8 cellular contexts compared by ENCODE assay signal in genomic region chr17:7242717-7243576, GRCh38. TPM values are rescaled to one million over a fixed set of nuclear protein-coding genes. Genes with fewer than 3 reads are reported as not detected.
DNase-seq lines count a peak whose midpoint lies in the region; ATAC-seq and TF ChIP-seq lines count a peak whose summit lies in the region.

No MANE protein-coding gene starts in this region.

- H3K36me3 Mint-ChIP-seq in activated naive CD8-positive, alpha-beta T cell treated with anti-CD3 and anti-CD28 coated beads for 36 hours = peaks cover 26% of the 10 kb centered on the region

- H3K4me3 Mint-ChIP-seq in activated naive CD8-positive, alpha-beta T cell treated with anti-CD3 and anti-CD28 coated beads for 36 hours = peak overlapping the region; percentile 99

- TF ChIP-seq EP300 in ovary (IDR thresholded peaks at IDR 0.05) = peak; percentile 89

- H3K36me3 ChIP-seq in ovary (no peaks in the 10 kb centered on the region), thymus (ENCODE audit: control insufficient read depth, insufficient read depth) (peaks cover 31% of the 10 kb centered on the region)

- no peaks in the 10 kb centered on the region for H3K27me3 ChIP-seq in ovary
- H3K27me3 ChIP-seq in thymus (ENCODE audit: control insufficient read depth, insufficient read depth) = no peaks in the 10 kb centered on the region

- H3K9me3 Mint-ChIP-seq in activated naive CD8-positive, alpha-beta T cell treated with anti-CD3 and anti-CD28 coated beads for 36 hours = no peaks in the 10 kb centered on the region

- H3K4me1 ChIP-seq in ovary (ENCODE audit: insufficient read depth) (peaks cover 6% of the 10 kb centered on the region), thymus (ENCODE audit: control insufficient read depth, insufficient read depth, low read length) (peaks cover 13% of the 10 kb centered on the region)

- intact Hi-C loops in Right ventricle myocardium inferior (cut with DNase I) (loop anchor here (2.0 to 5.0 kb wide), 3 partner anchors 38 to 614 kb away; partner anchors contain the start of genes CYB5D1, EIF5A, NAA38 and SLC2A4), ovary (cut with DNase I) (no loop called here)

- H3K27ac Mint-ChIP-seq in activated naive CD8-positive, alpha-beta T cell treated with anti-CD3 and anti-CD28 coated beads for 36 hours = peak overlapping the region; percentile 98

- H3K4me1 Mint-ChIP-seq in activated naive CD8-positive, alpha-beta T cell treated with anti-CD3 and anti-CD28 coated beads for 36 hours = peaks cover 39% of the 10 kb centered on the region

- H3K4me3 ChIP-seq in ovary = peak overlapping the region; percentile 86
- peak overlapping the region; percentile 65 for H3K4me3 ChIP-seq in thymus (ENCODE audit: low read length)

- peak; percentile 50 for TF ChIP-seq POLR2A in ovary (IDR thresholded peaks at IDR 0.05)

- peak; percentile 60 for ATAC-seq in Right ventricle myocardium inferior

- peaks cover 3% of the 10 kb centered on the region for H3K27me3 Mint-ChIP-seq in activated naive CD8-positive, alpha-beta T cell treated with anti-CD3 and anti-CD28 coated beads for 36 hours

- H3K9me3 ChIP-seq in ovary (no peaks in the 10 kb centered on the region), thymus (ENCODE audit: control insufficient read depth) (no peaks in the 10 kb centered on the region)

- DNase-seq in ELR (ENCODE audit: low read depth) (peak; percentile 98), HCEC 1CT (peak; percentile 89), NCI-H1048 (lab: John Stamatoyannopoulos, UW) (peak; percentile 86), SKM-1 (lab: John Stamatoyannopoulos, UW; ENCODE audit: unreplicated experiment) (peak; percentile 78), Right ventricle myocardium inferior (ENCODE audit: missing footprints) (peak; percentile 98), ovary (peak; percentile 97 to 98 (median 97))
- peak; percentile 89 for DNase-seq in activated naive CD8-positive, alpha-beta T cell treated with anti-CD3 and anti-CD28 coated beads for 36 hours

- WGBS in ovary, 3 donors = 0 to 1% (median 1%) methylated on average over 50 of the region's 50 CpGs
- whole genome bisulfite sequencing in thymus = 7% methylated on average over 50 of the region's 50 CpGs

- TF ChIP-seq CTCF in ovary (IDR thresholded peaks at IDR 0.05) = peak in 1 of 3 donors; percentile 23

- H3K27ac ChIP-seq in ovary (peak overlapping the region; percentile 91 to 98), thymus (ENCODE audit: low read depth) (peak overlapping the region; percentile 94)

RNA-seq across cellular contexts. Expression of gene GABARAP, which starts 0.7 kb away (rescaled TPM):
- total RNA-seq in activated naive CD8-positive, alpha-beta T cell treated with anti-CD3 and anti-CD28 coated beads for 36 hours = 100 to 1,000 TPM; 112 to 113 TPM
- total RNA-seq in Right ventricle myocardium inferior = 444 TPM
- 1,000 to 10,000 TPM in 1 of 7 donors, 100 to 1,000 TPM in 6; 526 to 1,303 (median 619) TPM for total RNA-seq in ovary
- 1,000 to 10,000 TPM in 1 of 2 donors, 100 to 1,000 TPM in 1; 763 to 1,518 TPM for polyA plus RNA-seq in ovary
- 846 TPM for polyA plus RNA-seq in thymus

RNA-seq across cellular contexts. Expression of gene PHF23, which starts 3.7 kb away (rescaled TPM):
- total RNA-seq in activated naive CD8-positive, alpha-beta T cell treated with anti-CD3 and anti-CD28 coated beads for 36 hours = 10 to 100 TPM; 28.1 to 28.8 TPM
- total RNA-seq in Right ventricle myocardium inferior (23.3 TPM), ovary (10 to 100 TPM; 19.4 to 57.7 (median 41.0) TPM)
- polyA plus RNA-seq in ovary (10 to 100 TPM; 23.3 to 42.5 TPM), thymus (47.5 TPM)

RNA-seq across cellular contexts. Expression of gene CTDNEP1, which starts 8.6 kb away (rescaled TPM):
- 100 to 1,000 TPM; 180 to 191 TPM for total RNA-seq in activated naive CD8-positive, alpha-beta T cell treated with anti-CD3 and anti-CD28 coated beads for 36 hours
- total RNA-seq in Right ventricle myocardium inferior (114 TPM), ovary (100 to 1,000 TPM in 5 of 7 donors, 10 to 100 TPM in 2; 42.3 to 136 (median 123) TPM)
- polyA plus RNA-seq in ovary (100 to 1,000 TPM in 1 of 2 donors, 10 to 100 TPM in 1; 82.5 to 256 TPM), thymus (79.7 TPM)

RNA-seq across cellular contexts. Expression of gene DVL2, which starts 8.6 kb away (rescaled TPM):
- 10 to 100 TPM; 64.4 to 66.5 TPM for total RNA-seq in activated naive CD8-positive, alpha-beta T cell treated with anti-CD3 and anti-CD28 coated beads for 36 hours
- total RNA-seq in Right ventricle myocardium inferior (20.0 TPM), ovary (10 to 100 TPM; 36.9 to 80.6 (median 61.3) TPM)
- polyA plus RNA-seq in ovary (10 to 100 TPM in 1 of 2 donors, 1 to 10 TPM in 1; 8.2 to 49.0 TPM), thymus (26.6 TPM)

RNA-seq across cellular contexts. Expression of gene ELP5, which starts 9.1 kb away (rescaled TPM):
- 100 to 1,000 TPM in 1 of 2 experiments, 10 to 100 TPM in 1; 99.0 to 110 TPM for total RNA-seq in activated naive CD8-positive, alpha-beta T cell treated with anti-CD3 and anti-CD28 coated beads for 36 hours
- total RNA-seq in Right ventricle myocardium inferior = 72.7 TPM
- 10 to 100 TPM; 18.7 to 55.7 (median 40.6) TPM for total RNA-seq in ovary
- 10 to 100 TPM; 35.1 to 56.0 TPM for polyA plus RNA-seq in ovary
- polyA plus RNA-seq in thymus = 35.9 TPM

Comparison
In these comparisons a context has a peak if more than half of its experiments do, and no peak if none do; other contexts are left out.
1. Peak in every context shown above with its lines: DNase-seq, ATAC-seq, H3K4me3 ChIP-seq and H3K27ac ChIP-seq.